In genomic region chr1:114145504-114146160, GRCh38 we compare ENCODE assay signal across 2 cellular contexts.
TF ChIP-seq lines count a peak whose summit lies in the region.

No MANE protein-coding gene starts in this region.

TF ChIP-seq in GM23338, 12 proteins besides CTCF, POLR2A, EP300 and RAD21:
- no peak for TF ChIP-seq NANOG (IDR thresholded peaks at IDR 0.05; ENCODE audit: borderline replicate concordance)
- TF ChIP-seq ZNF462 (CRISPR knock-in tag; IDR thresholded peaks at IDR 0.05): no peak
- TF ChIP-seq ZNF114 (CRISPR knock-in tag; IDR thresholded peaks at IDR 0.05): no peak
- no peak for TF ChIP-seq EZH2phosphoT487 (IDR thresholded peaks at IDR 0.05; ENCODE audit: unreplicated experiment)
- TF ChIP-seq STAT1 (IDR thresholded peaks at IDR 0.05; ENCODE audit: unreplicated experiment): no peak
- TF ChIP-seq ZNF331 (CRISPR knock-in tag; IDR thresholded peaks at IDR 0.05; ENCODE audit: low read depth): no peak
- no peak for TF ChIP-seq ETS1 (IDR thresholded peaks at IDR 0.05)
- no peak for TF ChIP-seq EZH2 (IDR thresholded peaks at IDR 0.05; ENCODE audit: low read depth, unreplicated experiment)
TF ChIP-seq in GM23338: peak in this region for 0.

TF ChIP-seq in H1, 55 proteins besides CTCF, POLR2A, EP300 and RAD21:
- TF ChIP-seq TEAD4 (IDR thresholded peaks at IDR 0.05; ENCODE audit: low read depth, low read length): 0 out of 2 replicates have a peak, but pooled peaks have one; percentile 18
- 0 out of 2 replicates have a peak, but pooled peaks have one; percentile 52 for TF ChIP-seq TCF12 (IDR thresholded peaks at IDR 0.05; ENCODE audit: low read depth, low read length)
- no peak for TF ChIP-seq MAFK (IDR thresholded peaks at IDR 0.05; ENCODE audit: low read depth, low read length)
- peak; percentile 90 for TF ChIP-seq JUND (IDR thresholded peaks at IDR 0.05; ENCODE audit: low read length)
